17 cellular contexts compared by ENCODE assay signal in the genomic region with DNA sequence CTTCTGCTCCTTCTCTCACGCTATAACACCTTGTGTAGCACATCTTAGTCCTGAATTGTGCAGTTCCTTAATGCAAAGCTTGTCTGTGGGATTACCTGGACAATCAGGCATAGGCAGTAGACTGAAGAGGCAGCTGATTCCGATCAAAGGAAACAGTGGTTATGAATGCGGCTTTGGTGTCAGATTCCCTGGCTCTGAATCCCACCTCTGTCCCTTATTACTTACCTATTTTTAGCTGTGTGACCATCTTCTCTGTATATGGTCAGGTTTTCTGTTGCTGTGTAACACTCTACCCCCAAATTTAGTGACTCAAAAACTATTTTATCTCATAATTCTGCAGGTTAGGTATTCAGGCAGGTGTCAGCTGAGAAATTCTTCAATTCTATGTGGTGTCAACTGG. TPM values are rescaled to one million over a fixed set of nuclear protein-coding genes. Genes with fewer than 3 reads are reported as not detected.
A peak's percentile ranks its signal among the peaks of the same experiment; 100 is the strongest.
DNase-seq lines count a peak whose midpoint lies in the region; ATAC-seq and TF ChIP-seq lines count a peak whose summit lies in the region.
"Had no signal": no experiment of that assay in that cellular context is flagged by ENCODE, and none has a peak within 500 bp of the region (broad histone marks: within the 10 kb centered on the region; RNA-seq: fewer than 3 reads in every experiment).

No MANE protein-coding gene starts in this region.

- TF ChIP-seq CTCF in HEK293 (tag by site-specific recombination; IDR thresholded peaks at IDR 0.05) (no peak), brain (conservative IDR thresholded peaks at IDR 0.05) (no peak), neural crest cell (conservative IDR thresholded peaks at IDR 0.05) (no peak)

- H3K4me3 ChIP-seq in HEK293 (ENCODE audit: low read depth, low read length), result no peak overlapping the region
- H3K4me3 ChIP-seq: GM12878, GM23248, HAP-1 had no signal

- ATAC-seq in stimulated activated naive B cell treated with anti-CD40 and anti-IgM and Interleukin-4, amounts not matched to agents 10 μg/mL and 1 μg/mL and 100 μg/mL, for 72 hours (replicated peaks), result no peak
- ATAC-seq in HG03354 (IDR thresholded peaks at IDR 0.05; ENCODE audit: poor library complexity, severe bottlenecking, unreplicated experiment), result no peak
- ATAC-seq: GM12878 had no signal

- H3K9me3 ChIP-seq in HEK293 (ENCODE audit: control insufficient read depth, insufficient read depth, low read depth, low read length), result no peaks in the 10 kb centered on the region

- H3K9me3 Mint-ChIP-seq in brain (peaks cover 0 to 4% (median 0%) of the 10 kb centered on the region in 5 experiments), neural crest cell (peaks cover 2% of the 10 kb centered on the region)
- peaks cover 11% of the 10 kb centered on the region in 2 donors for H3K9me3 Mint-ChIP-seq in stimulated activated naive B cell treated with anti-CD40 and anti-IgM and Interleukin-4, amounts not matched to agents 10 μg/mL and 1 μg/mL and 100 μg/mL, for 72 hours
- H3K9me3 Mint-ChIP-seq: CD4-positive, alpha-beta memory T cell had no signal

- no peak overlapping the region for H3K27ac Mint-ChIP-seq in brain
- no peak overlapping the region for H3K27ac Mint-ChIP-seq in neural crest cell (ENCODE audit: unreplicated experiment)
- peak overlapping the region; percentile 37 for H3K27ac Mint-ChIP-seq in stimulated activated naive B cell treated with anti-CD40 and anti-IgM and Interleukin-4, amounts not matched to agents 10 μg/mL and 1 μg/mL and 100 μg/mL, for 72 hours

- no peak overlapping the region for H3K27ac ChIP-seq in HEK293 (ENCODE audit: extremely low read depth, low read depth, low read length)
- H3K27ac ChIP-seq: C4-2B, GM23248 had no signal

- H3K36me3 Mint-ChIP-seq in brain (peaks cover 27% of the 10 kb centered on the region), neural crest cell (ENCODE audit: low read depth) (peaks cover 6% of the 10 kb centered on the region)
- peaks cover 25 to 29% of the 10 kb centered on the region in 2 donors for H3K36me3 Mint-ChIP-seq in stimulated activated naive B cell treated with anti-CD40 and anti-IgM and Interleukin-4, amounts not matched to agents 10 μg/mL and 1 μg/mL and 100 μg/mL, for 72 hours

- CTCF ChIA-PET in HEK293 (lab: Yijun Ruan, JAX), result no interaction called here

- peaks cover 0 to 9% of the 10 kb centered on the region in 2 experiments; a peak in 1 of 3 replicates for H3K36me3 ChIP-seq in HEK293 (ENCODE audit: control insufficient read depth in 2 of 2, insufficient read depth in 1 of 2, low read length in 2 of 2)

- DNase-seq in neural crest cell (ENCODE audit: low read depth, low spot score) (no peak), NCI-H774 (lab: John Stamatoyannopoulos, UW) (no peak), mesenteric fat pad (ENCODE audit: low spot score) (no peak)
- DNase-seq in stimulated activated naive B cell treated with anti-CD40 and anti-IgM and Interleukin-4, amounts not matched to agents 10 μg/mL and 1 μg/mL and 100 μg/mL, for 72 hours, result no peak
- DNase-seq: ACHN; AML-193; CD4-positive, alpha-beta memory T cell; DMS79 treated with DMSO at 0.1 percent for 48 hours; GM23248; IMR-90; KBM-7 had no signal

- POLR2A ChIA-PET in HEK293 (lab: Yijun Ruan, JAX), result no interaction called here

- H3K4me1 ChIP-seq in HEK293 (ENCODE audit: control insufficient read depth, insufficient read depth, low read length), result peaks cover 4% of the 10 kb centered on the region; the same call in 1 of the 2 replicates

- H3K4me3 Mint-ChIP-seq in brain (peak overlapping the region in 3 of 5 experiments; percentile 2 to 72 (median 54)), neural crest cell (peak overlapping the region; percentile 39)
- H3K4me3 Mint-ChIP-seq in stimulated activated naive B cell treated with anti-CD40 and anti-IgM and Interleukin-4, amounts not matched to agents 10 μg/mL and 1 μg/mL and 100 μg/mL, for 72 hours, result no peak overlapping the region

- H3K4me1 Mint-ChIP-seq in brain (peaks cover 41% of the 10 kb centered on the region), neural crest cell (peaks cover 28% of the 10 kb centered on the region)
- peaks cover 28 to 43% of the 10 kb centered on the region in 2 donors for H3K4me1 Mint-ChIP-seq in stimulated activated naive B cell treated with anti-CD40 and anti-IgM and Interleukin-4, amounts not matched to agents 10 μg/mL and 1 μg/mL and 100 μg/mL, for 72 hours

- peaks cover 5% of the 10 kb centered on the region for H3K27me3 Mint-ChIP-seq in brain
- H3K27me3 Mint-ChIP-seq in neural crest cell (ENCODE audit: low read depth), result no peaks in the 10 kb centered on the region
- H3K27me3 Mint-ChIP-seq in stimulated activated naive B cell treated with anti-CD40 and anti-IgM and Interleukin-4, amounts not matched to agents 10 μg/mL and 1 μg/mL and 100 μg/mL, for 72 hours, result no peaks in the 10 kb centered on the region
- H3K27me3 Mint-ChIP-seq: CD4-positive, alpha-beta memory T cell had no signal

TF ChIP-seq in HEK293, 187 proteins besides CTCF, POLR2A, EP300 and RAD21:
- TF ChIP-seq ZBTB17 (tag by site-specific recombination; IDR thresholded peaks at IDR 0.05) (peak; percentile 70), ZNF529 (tag by site-specific recombination; IDR thresholded peaks at IDR 0.05; ENCODE audit: insufficient replicate concordance) (no peak)

RNA-seq across cellular contexts. Expression of a gene that starts 3.2 kb away (rescaled TPM):
- 3.4 TPM for polyA plus RNA-seq in brain (ENCODE audit: insufficient read depth, low read depth, low replicate concordance)
- total RNA-seq in neural crest cell (5.7 and 7.8 TPM in 2 replicates), mesenteric fat pad (3.8 TPM)

RNA-seq across cellular contexts. Expression of a gene that starts 3.3 kb away (rescaled TPM):
- polyA plus RNA-seq in brain (ENCODE audit: insufficient read depth, low read depth, low replicate concordance), result 12.7 TPM
- total RNA-seq in neural crest cell, result 24.7 and 27.3 TPM in 2 replicates
- total RNA-seq in mesenteric fat pad, result 18.2 TPM

RNA-seq across cellular contexts. Expression of a gene that starts 45.3 kb away (rescaled TPM):
- polyA plus RNA-seq in brain (ENCODE audit: insufficient read depth, low read depth, low replicate concordance), result 23.0 TPM
- total RNA-seq in neural crest cell, result 26.7 and 28.4 TPM in 2 replicates
- total RNA-seq in mesenteric fat pad, result 16.2 TPM

Comparison
In these comparisons a context has a peak if more than half of its experiments do, and no peak if none do; other contexts are left out.
1. H3K4me3 Mint-ChIP-seq: peak in brain (3 of 5) and neural crest cell (single experiment); none in stimulated activated naive B cell treated with anti-CD40 and anti-IgM and Interleukin-4, amounts not matched to agents 10 μg/mL and 1 μg/mL and 100 μg/mL, for 72 hours (0 of 2).